Comparison of ENCODE assay signal across 8 cellular contexts in genomic region chr20:32357869-32358631, GRCh38. TPM values are rescaled to one million over a fixed set of nuclear protein-coding genes. Genes with fewer than 3 reads are reported as not detected.
DNase-seq lines count a peak whose midpoint lies in the region; ATAC-seq and TF ChIP-seq lines count a peak whose summit lies in the region.

Gene ASXL1, plus strand, starts transcription at chr20:32358331. Its CDS starts 445 bp downstream, at chr20:32358776.

- peak within 1 kb of the TSS; percentile 88 for H2AFZ ChIP-seq in PC-3 (ENCODE audit: low read length)

- H3K27ac ChIP-seq in PC-3 (ENCODE audit: low read length) (peak within 1 kb of the TSS; percentile 86), epithelial cell of prostate (peak within 1 kb of the TSS; percentile 83)

- peak within 1 kb of the TSS; percentile 95 for H3K4me2 ChIP-seq in PC-3 (ENCODE audit: low read length)

- ATAC-seq in GM21529 (IDR thresholded peaks at IDR 0.05; ENCODE audit: unreplicated experiment) (peak; percentile 72), PC-3 (peak; percentile 80)

- no peaks in the 10 kb centered on the region for H3K9me2 ChIP-seq in PC-3 (replicated peaks; ENCODE audit: low read length)

- H3K9me3 ChIP-seq in PC-3 (ENCODE audit: low read length), result no peaks in the 10 kb centered on the region

- CTCF ChIA-PET in PC-3 (lab: Charles Lee), result interaction anchor here (0.8 kb wide), 2 partner anchors 69 to 151 kb away, joined by 3 read pairs; no protein-coding TSS in a partner anchor

- intact Hi-C loops in PC-3 (cut with micrococcal nuclease), result loop anchor here (2.0 to 10.0 kb wide), 2 partner anchors 15 to 153 kb away; partner anchors contain the start of genes PLAGL2 and POFUT1

- peak within 1 kb of the TSS; percentile 87 for H3K9ac ChIP-seq in PC-3 (ENCODE audit: low read length)

- no peak for TF ChIP-seq RAD21 in Ishikawa (IDR thresholded peaks at IDR 0.05; ENCODE audit: low read depth)

- no peak for TF ChIP-seq CTCF in PC-3 (conservative IDR thresholded peaks at IDR 0.05; ENCODE audit: low read depth, low read length)

- no TSS peak for BruUV-seq in PC-3 (replicated peaks; lab: Mats Ljungman, UMichigan)

- H4K20me1 ChIP-seq in PC-3 (ENCODE audit: low read length), result peaks cover 40% of the 10 kb centered on the region

- peak; percentile 93 for DNase-seq in DMS114 treated with DMSO at 0.1 percent for 48 hours (lab: John Stamatoyannopoulos, UW; ENCODE audit: unreplicated experiment)
- peak; percentile 97 for DNase-seq in PC-3
- DNase-seq in activated T-cell treated with anti-CD3 and anti-CD28 coated beads for 48 hours (ENCODE audit: low read depth), result peak; percentile 95
- DNase-seq in epithelial cell of prostate (ENCODE audit: low read depth, low spot score), result peak; percentile 37
- DNase-seq in mucosa of gallbladder (ENCODE audit: low spot score), result peak; percentile 96
- peak; percentile 83 to 89 for DNase-seq in stimulated activated CD8-positive, alpha-beta memory T cell treated with anti-CD3 and anti-CD28 coated beads, Interleukin-4, amount 100 ng/mL, for 4 hours (ENCODE audit: low read depth in 2 of 2, low spot score in 1 of 2)

- H3K4me1 ChIP-seq in PC-3 (ENCODE audit: insufficient read depth, low read length), result peaks cover 50% of the 10 kb centered on the region

- H3K36me3 ChIP-seq in PC-3 (ENCODE audit: low read depth, low read length), result no peaks in the 10 kb centered on the region

- no peaks in the 10 kb centered on the region for H3K27me3 ChIP-seq in PC-3 (ENCODE audit: low read length)

- peaks cover 8% of the 10 kb centered on the region for H3F3A ChIP-seq in PC-3 (ENCODE audit: low read length, unreplicated experiment)

- POLR2A ChIA-PET in PC-3 (lab: Charles Lee; ENCODE audit: unreplicated experiment), result interaction anchor here (0.6 kb wide), 1 partner anchor 62 kb away, joined by 3 read pairs; no protein-coding TSS in a partner anchor

- H3K79me2 ChIP-seq in PC-3 (ENCODE audit: low read length), result peaks cover 43% of the 10 kb centered on the region

- H3K4me3 ChIP-seq in PC-3 (ENCODE audit: low read length), result peak within 1 kb of the TSS; percentile 99

- no peak; the same call in 1 of the 2 replicates for TF ChIP-seq EP300 in Ishikawa (IDR thresholded peaks at IDR 0.05; ENCODE audit: borderline replicate concordance)

TF ChIP-seq in Ishikawa, 13 proteins besides CTCF, POLR2A, EP300 and RAD21:
- TF ChIP-seq CEBPB (IDR thresholded peaks at IDR 0.05) (no peak), ZBTB7A (IDR thresholded peaks at IDR 0.05; ENCODE audit: low read depth) (peak; percentile 97), CREB1 (IDR thresholded peaks at IDR 0.05; ENCODE audit: low read depth) (peak; percentile 61; the same call in 1 of the 2 replicates), TCF12 (IDR thresholded peaks at IDR 0.05; ENCODE audit: low read depth) (peak; percentile 43; the same call in 1 of the 2 replicates), YY1 (IDR thresholded peaks at IDR 0.05; ENCODE audit: low read depth) (peak; percentile 96), TAF1 (IDR thresholded peaks at IDR 0.05; ENCODE audit: low read depth) (peak; percentile 88), NFIC (IDR thresholded peaks at IDR 0.05) (no peak), MAX (IDR thresholded peaks at IDR 0.05) (peak; percentile 81), FOXM1 (IDR thresholded peaks at IDR 0.05; ENCODE audit: borderline replicate concordance, low read depth) (peak; percentile 100), REST (IDR thresholded peaks at IDR 0.05; ENCODE audit: low read depth) (no peak), TEAD4 (IDR thresholded peaks at IDR 0.05) (peak; percentile 83), EGR1 (IDR thresholded peaks at IDR 0.05) (peak; percentile 42; the same call in 1 of the 2 replicates)
- TF ChIP-seq, protein P1, sequence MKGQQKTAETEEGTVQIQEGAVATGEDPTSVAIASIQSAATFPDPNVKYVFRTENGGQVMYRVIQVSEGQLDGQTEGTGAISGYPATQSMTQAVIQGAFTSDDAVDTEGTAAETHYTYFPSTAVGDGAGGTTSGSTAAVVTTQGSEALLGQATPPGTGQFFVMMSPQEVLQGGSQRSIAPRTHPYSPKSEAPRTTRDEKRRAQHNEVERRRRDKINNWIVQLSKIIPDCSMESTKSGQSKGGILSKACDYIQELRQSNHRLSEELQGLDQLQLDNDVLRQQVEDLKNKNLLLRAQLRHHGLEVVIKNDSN (IDR thresholded peaks at IDR 0.05), result peak; percentile 58
TF ChIP-seq in Ishikawa: peak in this region for 10.

RNA-seq across cellular contexts. Expression of gene ASXL1, which starts in this region (rescaled TPM):
- total RNA-seq in PC-3 (2014; rRNA removed) (42.8 and 60.7 TPM in 2 replicates), mucosa of gallbladder (48.0 TPM)

Comparison
In these comparisons a context has a peak if more than half of its experiments do, and no peak if none do; other contexts are left out.
1. Peak in every context shown above with its lines: DNase-seq, ATAC-seq, H3K4me3 ChIP-seq and H3K27ac ChIP-seq.
2. DNase-seq: peak in every context shown above with its lines; median percentile 97 in PC-3; 96 in mucosa of gallbladder; 95 in activated T-cell treated with anti-CD3 and anti-CD28 coated beads for 48 hours; 93 in DMS114 treated with DMSO at 0.1 percent for 48 hours; 86 in stimulated activated CD8-positive, alpha-beta memory T cell treated with anti-CD3 and anti-CD28 coated beads, Interleukin-4, amount 100 ng/mL, for 4 hours; 37 in epithelial cell of prostate.